Comparison of ENCODE assay signal across 1 cellular context in the genomic region with DNA sequence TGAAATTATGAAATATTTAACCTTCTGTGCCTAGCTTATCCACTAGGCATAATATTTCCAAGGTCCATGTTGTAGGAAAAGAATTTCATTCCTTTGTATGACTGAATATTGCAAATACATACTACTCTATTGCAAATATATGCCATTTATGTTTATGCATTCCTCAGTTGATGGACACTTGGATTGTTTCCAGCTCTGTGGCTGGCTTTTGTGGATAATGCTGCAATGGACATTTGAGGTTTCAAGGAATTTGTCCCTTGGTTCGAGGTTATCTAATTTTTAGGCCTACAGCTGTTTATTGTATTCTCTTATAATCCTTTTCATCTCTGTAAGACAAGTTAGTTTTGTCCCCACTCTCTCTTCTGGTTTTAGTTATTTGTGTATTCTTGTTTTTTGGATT.
A peak's percentile ranks its signal among the peaks of the same experiment; 100 is the strongest.
TF ChIP-seq lines count a peak whose summit lies in the region.

No MANE protein-coding gene starts in this region.

TF ChIP-seq in K562, 482 proteins besides CTCF, POLR2A, EP300 and RAD21 (continued from another document and continues in another):
- TF ChIP-seq SMC3 (conservative IDR thresholded peaks at IDR 0.05; ENCODE audit: insufficient read depth, low read depth, low read length) (no peak), TAF7 (tag; IDR thresholded peaks at IDR 0.05) (no peak), CHD4 (IDR thresholded peaks at IDR 0.05; ENCODE audit: insufficient read depth, insufficient replicate concordance, low read depth, low read length, poor library complexity, severe bottlenecking) (no peak), ETV1 (tag; conservative IDR thresholded peaks at IDR 0.05; ENCODE audit: low read depth) (no peak), NR2F6 (CRISPR knock-in tag; IDR thresholded peaks at IDR 0.05) (no peak), ZZZ3 (IDR thresholded peaks at IDR 0.05) (no peak), CBX5 (IDR thresholded peaks at IDR 0.05; ENCODE audit: borderline replicate concordance, low read depth) (no peak), GTF2F1 (IDR thresholded peaks at IDR 0.05; ENCODE audit: low read depth, low read length) (no peak), BDP1 (IDR thresholded peaks at IDR 0.05; ENCODE audit: insufficient read depth, insufficient read length) (no peak), STAT5A (IDR thresholded peaks at IDR 0.05; ENCODE audit: borderline replicate concordance, low read length) (peak; percentile 90), GTF2A2 (tag; IDR thresholded peaks at IDR 0.05) (no peak), CBX8 (IDR thresholded peaks at IDR 0.05; ENCODE audit: borderline replicate concordance, extremely low read depth, low read depth, low read length, poor library complexity, severe bottlenecking) (no peak), TRIM24 (IDR thresholded peaks at IDR 0.05) (peak; percentile 92 to 95), STAG1 (CRISPR knock-in tag; IDR thresholded peaks at IDR 0.05; ENCODE audit: borderline replicate concordance) (no peak), RUNX1 (IDR thresholded peaks at IDR 0.05; ENCODE audit: low read depth) (no peak), CEBPG (CRISPR knock-in tag; IDR thresholded peaks at IDR 0.05) (peak; percentile 16; the same call in 1 of the 2 replicates), CEBPG (tag; conservative IDR thresholded peaks at IDR 0.05 in 1 of 2, IDR thresholded peaks at IDR 0.05 in 1 of 2) (peak; percentile 31 to 53; a peak in 3 of 4 replicates), MTA3 (IDR thresholded peaks at IDR 0.05; ENCODE audit: borderline replicate concordance) (no peak), ZNF668 (CRISPR knock-in tag; IDR thresholded peaks at IDR 0.05) (no peak), ZBTB7A (IDR thresholded peaks at IDR 0.05; ENCODE audit: borderline replicate concordance, control insufficient read depth, low read depth, low read length) (no peak), RBM34 (IDR thresholded peaks at IDR 0.05; ENCODE audit: borderline replicate concordance, insufficient read depth, low read length) (no peak), RNF2 (IDR thresholded peaks at IDR 0.05) (no peak), DACH1 (IDR thresholded peaks at IDR 0.05; ENCODE audit: partially characterized antibody) (peak; percentile 57), ZNF764 (CRISPR knock-in tag; IDR thresholded peaks at IDR 0.05; ENCODE audit: low read depth) (no peak), ZNF408 (CRISPR knock-in tag; IDR thresholded peaks at IDR 0.05; ENCODE audit: low read depth) (no peak), KLF16 (IDR thresholded peaks at IDR 0.05) (no peak; the same call in 1 of the 2 replicates), ZNF239 (CRISPR knock-in tag; IDR thresholded peaks at IDR 0.05) (no peak), MIER1 (IDR thresholded peaks at IDR 0.05; ENCODE audit: low read depth) (no peak), CBX3 (IDR thresholded peaks at IDR 0.05; ENCODE audit: borderline replicate concordance in 1 of 2, low read length in 2 of 2) (peak in 1 of 2 experiments; percentile 97; a peak in 2 of 3 replicates)
- TF ChIP-seq, protein P1, sequence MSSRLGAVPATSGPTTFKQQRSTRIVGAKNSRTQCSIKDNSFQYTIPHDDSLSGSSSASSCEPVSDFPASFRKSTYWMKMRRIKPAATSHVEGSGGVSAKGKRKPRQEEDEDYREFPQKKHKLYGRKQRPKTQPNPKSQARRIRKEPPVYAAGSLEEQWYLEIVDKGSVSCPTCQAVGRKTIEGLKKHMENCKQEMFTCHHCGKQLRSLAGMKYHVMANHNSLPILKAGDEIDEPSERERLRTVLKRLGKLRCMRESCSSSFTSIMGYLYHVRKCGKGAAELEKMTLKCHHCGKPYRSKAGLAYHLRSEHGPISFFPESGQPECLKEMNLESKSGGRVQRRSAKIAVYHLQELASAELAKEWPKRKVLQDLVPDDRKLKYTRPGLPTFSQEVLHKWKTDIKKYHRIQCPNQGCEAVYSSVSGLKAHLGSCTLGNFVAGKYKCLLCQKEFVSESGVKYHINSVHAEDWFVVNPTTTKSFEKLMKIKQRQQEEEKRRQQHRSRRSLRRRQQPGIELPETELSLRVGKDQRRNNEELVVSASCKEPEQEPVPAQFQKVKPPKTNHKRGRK (tag; IDR thresholded peaks at IDR 0.05): no peak
- TF ChIP-seq, protein P2, sequence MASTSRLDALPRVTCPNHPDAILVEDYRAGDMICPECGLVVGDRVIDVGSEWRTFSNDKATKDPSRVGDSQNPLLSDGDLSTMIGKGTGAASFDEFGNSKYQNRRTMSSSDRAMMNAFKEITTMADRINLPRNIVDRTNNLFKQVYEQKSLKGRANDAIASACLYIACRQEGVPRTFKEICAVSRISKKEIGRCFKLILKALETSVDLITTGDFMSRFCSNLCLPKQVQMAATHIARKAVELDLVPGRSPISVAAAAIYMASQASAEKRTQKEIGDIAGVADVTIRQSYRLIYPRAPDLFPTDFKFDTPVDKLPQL (IDR thresholded peaks at IDR 0.05; ENCODE audit: extremely low read depth, insufficient read length): no peak
- TF ChIP-seq, protein P3, sequence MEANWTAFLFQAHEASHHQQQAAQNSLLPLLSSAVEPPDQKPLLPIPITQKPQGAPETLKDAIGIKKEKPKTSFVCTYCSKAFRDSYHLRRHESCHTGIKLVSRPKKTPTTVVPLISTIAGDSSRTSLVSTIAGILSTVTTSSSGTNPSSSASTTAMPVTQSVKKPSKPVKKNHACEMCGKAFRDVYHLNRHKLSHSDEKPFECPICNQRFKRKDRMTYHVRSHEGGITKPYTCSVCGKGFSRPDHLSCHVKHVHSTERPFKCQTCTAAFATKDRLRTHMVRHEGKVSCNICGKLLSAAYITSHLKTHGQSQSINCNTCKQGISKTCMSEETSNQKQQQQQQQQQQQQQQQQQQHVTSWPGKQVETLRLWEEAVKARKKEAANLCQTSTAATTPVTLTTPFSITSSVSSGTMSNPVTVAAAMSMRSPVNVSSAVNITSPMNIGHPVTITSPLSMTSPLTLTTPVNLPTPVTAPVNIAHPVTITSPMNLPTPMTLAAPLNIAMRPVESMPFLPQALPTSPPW (CRISPR knock-in tag; IDR thresholded peaks at IDR 0.05): no peak
- TF ChIP-seq, protein P4, sequence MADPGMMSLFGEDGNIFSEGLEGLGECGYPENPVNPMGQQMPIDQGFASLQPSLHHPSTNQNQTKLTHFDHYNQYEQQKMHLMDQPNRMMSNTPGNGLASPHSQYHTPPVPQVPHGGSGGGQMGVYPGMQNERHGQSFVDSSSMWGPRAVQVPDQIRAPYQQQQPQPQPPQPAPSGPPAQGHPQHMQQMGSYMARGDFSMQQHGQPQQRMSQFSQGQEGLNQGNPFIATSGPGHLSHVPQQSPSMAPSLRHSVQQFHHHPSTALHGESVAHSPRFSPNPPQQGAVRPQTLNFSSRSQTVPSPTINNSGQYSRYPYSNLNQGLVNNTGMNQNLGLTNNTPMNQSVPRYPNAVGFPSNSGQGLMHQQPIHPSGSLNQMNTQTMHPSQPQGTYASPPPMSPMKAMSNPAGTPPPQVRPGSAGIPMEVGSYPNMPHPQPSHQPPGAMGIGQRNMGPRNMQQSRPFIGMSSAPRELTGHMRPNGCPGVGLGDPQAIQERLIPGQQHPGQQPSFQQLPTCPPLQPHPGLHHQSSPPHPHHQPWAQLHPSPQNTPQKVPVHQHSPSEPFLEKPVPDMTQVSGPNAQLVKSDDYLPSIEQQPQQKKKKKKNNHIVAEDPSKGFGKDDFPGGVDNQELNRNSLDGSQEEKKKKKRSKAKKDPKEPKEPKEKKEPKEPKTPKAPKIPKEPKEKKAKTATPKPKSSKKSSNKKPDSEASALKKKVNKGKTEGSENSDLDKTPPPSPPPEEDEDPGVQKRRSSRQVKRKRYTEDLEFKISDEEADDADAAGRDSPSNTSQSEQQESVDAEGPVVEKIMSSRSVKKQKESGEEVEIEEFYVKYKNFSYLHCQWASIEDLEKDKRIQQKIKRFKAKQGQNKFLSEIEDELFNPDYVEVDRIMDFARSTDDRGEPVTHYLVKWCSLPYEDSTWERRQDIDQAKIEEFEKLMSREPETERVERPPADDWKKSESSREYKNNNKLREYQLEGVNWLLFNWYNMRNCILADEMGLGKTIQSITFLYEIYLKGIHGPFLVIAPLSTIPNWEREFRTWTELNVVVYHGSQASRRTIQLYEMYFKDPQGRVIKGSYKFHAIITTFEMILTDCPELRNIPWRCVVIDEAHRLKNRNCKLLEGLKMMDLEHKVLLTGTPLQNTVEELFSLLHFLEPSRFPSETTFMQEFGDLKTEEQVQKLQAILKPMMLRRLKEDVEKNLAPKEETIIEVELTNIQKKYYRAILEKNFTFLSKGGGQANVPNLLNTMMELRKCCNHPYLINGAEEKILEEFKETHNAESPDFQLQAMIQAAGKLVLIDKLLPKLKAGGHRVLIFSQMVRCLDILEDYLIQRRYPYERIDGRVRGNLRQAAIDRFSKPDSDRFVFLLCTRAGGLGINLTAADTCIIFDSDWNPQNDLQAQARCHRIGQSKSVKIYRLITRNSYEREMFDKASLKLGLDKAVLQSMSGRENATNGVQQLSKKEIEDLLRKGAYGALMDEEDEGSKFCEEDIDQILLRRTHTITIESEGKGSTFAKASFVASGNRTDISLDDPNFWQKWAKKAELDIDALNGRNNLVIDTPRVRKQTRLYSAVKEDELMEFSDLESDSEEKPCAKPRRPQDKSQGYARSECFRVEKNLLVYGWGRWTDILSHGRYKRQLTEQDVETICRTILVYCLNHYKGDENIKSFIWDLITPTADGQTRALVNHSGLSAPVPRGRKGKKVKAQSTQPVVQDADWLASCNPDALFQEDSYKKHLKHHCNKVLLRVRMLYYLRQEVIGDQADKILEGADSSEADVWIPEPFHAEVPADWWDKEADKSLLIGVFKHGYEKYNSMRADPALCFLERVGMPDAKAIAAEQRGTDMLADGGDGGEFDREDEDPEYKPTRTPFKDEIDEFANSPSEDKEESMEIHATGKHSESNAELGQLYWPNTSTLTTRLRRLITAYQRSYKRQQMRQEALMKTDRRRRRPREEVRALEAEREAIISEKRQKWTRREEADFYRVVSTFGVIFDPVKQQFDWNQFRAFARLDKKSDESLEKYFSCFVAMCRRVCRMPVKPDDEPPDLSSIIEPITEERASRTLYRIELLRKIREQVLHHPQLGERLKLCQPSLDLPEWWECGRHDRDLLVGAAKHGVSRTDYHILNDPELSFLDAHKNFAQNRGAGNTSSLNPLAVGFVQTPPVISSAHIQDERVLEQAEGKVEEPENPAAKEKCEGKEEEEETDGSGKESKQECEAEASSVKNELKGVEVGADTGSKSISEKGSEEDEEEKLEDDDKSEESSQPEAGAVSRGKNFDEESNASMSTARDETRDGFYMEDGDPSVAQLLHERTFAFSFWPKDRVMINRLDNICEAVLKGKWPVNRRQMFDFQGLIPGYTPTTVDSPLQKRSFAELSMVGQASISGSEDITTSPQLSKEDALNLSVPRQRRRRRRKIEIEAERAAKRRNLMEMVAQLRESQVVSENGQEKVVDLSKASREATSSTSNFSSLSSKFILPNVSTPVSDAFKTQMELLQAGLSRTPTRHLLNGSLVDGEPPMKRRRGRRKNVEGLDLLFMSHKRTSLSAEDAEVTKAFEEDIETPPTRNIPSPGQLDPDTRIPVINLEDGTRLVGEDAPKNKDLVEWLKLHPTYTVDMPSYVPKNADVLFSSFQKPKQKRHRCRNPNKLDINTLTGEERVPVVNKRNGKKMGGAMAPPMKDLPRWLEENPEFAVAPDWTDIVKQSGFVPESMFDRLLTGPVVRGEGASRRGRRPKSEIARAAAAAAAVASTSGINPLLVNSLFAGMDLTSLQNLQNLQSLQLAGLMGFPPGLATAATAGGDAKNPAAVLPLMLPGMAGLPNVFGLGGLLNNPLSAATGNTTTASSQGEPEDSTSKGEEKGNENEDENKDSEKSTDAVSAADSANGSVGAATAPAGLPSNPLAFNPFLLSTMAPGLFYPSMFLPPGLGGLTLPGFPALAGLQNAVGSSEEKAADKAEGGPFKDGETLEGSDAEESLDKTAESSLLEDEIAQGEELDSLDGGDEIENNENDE (IDR thresholded peaks at IDR 0.05; ENCODE audit: low read depth, low read length): no peak
- TF ChIP-seq, protein P5, sequence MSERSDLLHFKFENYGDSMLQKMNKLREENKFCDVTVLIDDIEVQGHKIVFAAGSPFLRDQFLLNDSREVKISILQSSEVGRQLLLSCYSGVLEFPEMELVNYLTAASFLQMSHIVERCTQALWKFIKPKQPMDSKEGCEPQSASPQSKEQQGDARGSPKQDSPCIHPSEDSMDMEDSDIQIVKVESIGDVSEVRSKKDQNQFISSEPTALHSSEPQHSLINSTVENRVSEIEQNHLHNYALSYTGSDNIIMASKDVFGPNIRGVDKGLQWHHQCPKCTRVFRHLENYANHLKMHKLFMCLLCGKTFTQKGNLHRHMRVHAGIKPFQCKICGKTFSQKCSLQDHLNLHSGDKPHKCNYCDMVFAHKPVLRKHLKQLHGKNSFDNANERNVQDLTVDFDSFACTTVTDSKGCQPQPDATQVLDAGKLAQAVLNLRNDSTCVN (CRISPR knock-in tag; IDR thresholded peaks at IDR 0.05): no peak
- TF ChIP-seq, protein P6, sequence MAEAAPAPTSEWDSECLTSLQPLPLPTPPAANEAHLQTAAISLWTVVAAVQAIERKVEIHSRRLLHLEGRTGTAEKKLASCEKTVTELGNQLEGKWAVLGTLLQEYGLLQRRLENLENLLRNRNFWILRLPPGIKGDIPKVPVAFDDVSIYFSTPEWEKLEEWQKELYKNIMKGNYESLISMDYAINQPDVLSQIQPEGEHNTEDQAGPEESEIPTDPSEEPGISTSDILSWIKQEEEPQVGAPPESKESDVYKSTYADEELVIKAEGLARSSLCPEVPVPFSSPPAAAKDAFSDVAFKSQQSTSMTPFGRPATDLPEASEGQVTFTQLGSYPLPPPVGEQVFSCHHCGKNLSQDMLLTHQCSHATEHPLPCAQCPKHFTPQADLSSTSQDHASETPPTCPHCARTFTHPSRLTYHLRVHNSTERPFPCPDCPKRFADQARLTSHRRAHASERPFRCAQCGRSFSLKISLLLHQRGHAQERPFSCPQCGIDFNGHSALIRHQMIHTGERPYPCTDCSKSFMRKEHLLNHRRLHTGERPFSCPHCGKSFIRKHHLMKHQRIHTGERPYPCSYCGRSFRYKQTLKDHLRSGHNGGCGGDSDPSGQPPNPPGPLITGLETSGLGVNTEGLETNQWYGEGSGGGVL (CRISPR knock-in tag; IDR thresholded peaks at IDR 0.05): no peak
- TF ChIP-seq, protein P7, sequence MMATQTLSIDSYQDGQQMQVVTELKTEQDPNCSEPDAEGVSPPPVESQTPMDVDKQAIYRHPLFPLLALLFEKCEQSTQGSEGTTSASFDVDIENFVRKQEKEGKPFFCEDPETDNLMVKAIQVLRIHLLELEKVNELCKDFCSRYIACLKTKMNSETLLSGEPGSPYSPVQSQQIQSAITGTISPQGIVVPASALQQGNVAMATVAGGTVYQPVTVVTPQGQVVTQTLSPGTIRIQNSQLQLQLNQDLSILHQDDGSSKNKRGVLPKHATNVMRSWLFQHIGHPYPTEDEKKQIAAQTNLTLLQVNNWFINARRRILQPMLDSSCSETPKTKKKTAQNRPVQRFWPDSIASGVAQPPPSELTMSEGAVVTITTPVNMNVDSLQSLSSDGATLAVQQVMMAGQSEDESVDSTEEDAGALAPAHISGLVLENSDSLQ (IDR thresholded peaks at IDR 0.05): peak; percentile 91
- TF ChIP-seq, protein P8, sequence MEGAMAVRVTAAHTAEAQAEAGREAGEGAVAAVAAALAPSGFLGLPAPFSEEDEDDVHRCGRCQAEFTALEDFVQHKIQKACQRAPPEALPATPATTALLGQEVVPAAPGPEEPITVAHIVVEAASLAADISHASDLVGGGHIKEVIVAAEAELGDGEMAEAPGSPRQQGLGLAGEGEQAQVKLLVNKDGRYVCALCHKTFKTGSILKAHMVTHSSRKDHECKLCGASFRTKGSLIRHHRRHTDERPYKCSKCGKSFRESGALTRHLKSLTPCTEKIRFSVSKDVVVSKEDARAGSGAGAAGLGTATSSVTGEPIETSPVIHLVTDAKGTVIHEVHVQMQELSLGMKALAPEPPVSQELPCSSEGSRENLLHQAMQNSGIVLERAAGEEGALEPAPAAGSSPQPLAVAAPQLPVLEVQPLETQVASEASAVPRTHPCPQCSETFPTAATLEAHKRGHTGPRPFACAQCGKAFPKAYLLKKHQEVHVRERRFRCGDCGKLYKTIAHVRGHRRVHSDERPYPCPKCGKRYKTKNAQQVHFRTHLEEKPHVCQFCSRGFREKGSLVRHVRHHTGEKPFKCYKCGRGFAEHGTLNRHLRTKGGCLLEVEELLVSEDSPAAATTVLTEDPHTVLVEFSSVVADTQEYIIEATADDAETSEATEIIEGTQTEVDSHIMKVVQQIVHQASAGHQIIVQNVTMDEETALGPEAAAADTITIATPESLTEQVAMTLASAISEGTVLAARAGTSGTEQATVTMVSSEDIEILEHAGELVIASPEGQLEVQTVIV (CRISPR knock-in tag; IDR thresholded peaks at IDR 0.05; ENCODE audit: borderline replicate concordance): no peak
